In genomic region chr1:25695066-25695990, GRCh38 we compare ENCODE assay signal across 1 cellular context.
TF ChIP-seq lines count a peak whose summit lies in the region.

No MANE protein-coding gene starts in this region.

TF ChIP-seq in K562, 482 proteins besides CTCF, POLR2A, EP300 and RAD21 (continued from another document):
- TF ChIP-seq ZNF318 (IDR thresholded peaks at IDR 0.05; ENCODE audit: borderline replicate concordance in 1 of 2, low read depth in 1 of 2) (no peak), TAF7 (tag; IDR thresholded peaks at IDR 0.05) (no peak), SAFB (IDR thresholded peaks at IDR 0.05; ENCODE audit: borderline replicate concordance, low read depth, low read length) (no peak), RBM22 (IDR thresholded peaks at IDR 0.05; ENCODE audit: low read depth, low read length, poor library complexity, severe bottlenecking) (no peak), LEF1 (IDR thresholded peaks at IDR 0.05) (no peak), PHB2 (IDR thresholded peaks at IDR 0.05; ENCODE audit: low read depth) (no peak), ZNF24 (IDR thresholded peaks at IDR 0.05) (no peak), GTF2A2 (tag; IDR thresholded peaks at IDR 0.05) (no peak), COPS2 (conservative IDR thresholded peaks at IDR 0.05) (no peak), MCM2 (IDR thresholded peaks at IDR 0.05; ENCODE audit: low read depth) (no peak), BRCA1 (IDR thresholded peaks at IDR 0.05) (no peak), BRCA1 (CRISPR knock-in tag; IDR thresholded peaks at IDR 0.05) (no peak), ATF1 (CRISPR knock-in tag; IDR thresholded peaks at IDR 0.05) (no peak), ATF1 (tag; IDR thresholded peaks at IDR 0.05) (peak; percentile 44; the same call in 1 of the 2 replicates), MCM5 (IDR thresholded peaks at IDR 0.05; ENCODE audit: low read depth) (no peak), MGA (IDR thresholded peaks at IDR 0.05) (peak; percentile 66), ZNF408 (CRISPR knock-in tag; IDR thresholded peaks at IDR 0.05; ENCODE audit: low read depth) (no peak), DACH1 (IDR thresholded peaks at IDR 0.05; ENCODE audit: partially characterized antibody) (no peak), ADNP (tag; IDR thresholded peaks at IDR 0.05) (no peak; the same call in 1 of the 2 replicates), SRSF7 (optimal IDR thresholded peaks at IDR 0.05; ENCODE audit: low read depth, low read length) (no peak), STAT5A (IDR thresholded peaks at IDR 0.05; ENCODE audit: borderline replicate concordance, low read length) (no peak), IRF2 (CRISPR knock-in tag; IDR thresholded peaks at IDR 0.05) (no peak)
- TF ChIP-seq, protein P1, sequence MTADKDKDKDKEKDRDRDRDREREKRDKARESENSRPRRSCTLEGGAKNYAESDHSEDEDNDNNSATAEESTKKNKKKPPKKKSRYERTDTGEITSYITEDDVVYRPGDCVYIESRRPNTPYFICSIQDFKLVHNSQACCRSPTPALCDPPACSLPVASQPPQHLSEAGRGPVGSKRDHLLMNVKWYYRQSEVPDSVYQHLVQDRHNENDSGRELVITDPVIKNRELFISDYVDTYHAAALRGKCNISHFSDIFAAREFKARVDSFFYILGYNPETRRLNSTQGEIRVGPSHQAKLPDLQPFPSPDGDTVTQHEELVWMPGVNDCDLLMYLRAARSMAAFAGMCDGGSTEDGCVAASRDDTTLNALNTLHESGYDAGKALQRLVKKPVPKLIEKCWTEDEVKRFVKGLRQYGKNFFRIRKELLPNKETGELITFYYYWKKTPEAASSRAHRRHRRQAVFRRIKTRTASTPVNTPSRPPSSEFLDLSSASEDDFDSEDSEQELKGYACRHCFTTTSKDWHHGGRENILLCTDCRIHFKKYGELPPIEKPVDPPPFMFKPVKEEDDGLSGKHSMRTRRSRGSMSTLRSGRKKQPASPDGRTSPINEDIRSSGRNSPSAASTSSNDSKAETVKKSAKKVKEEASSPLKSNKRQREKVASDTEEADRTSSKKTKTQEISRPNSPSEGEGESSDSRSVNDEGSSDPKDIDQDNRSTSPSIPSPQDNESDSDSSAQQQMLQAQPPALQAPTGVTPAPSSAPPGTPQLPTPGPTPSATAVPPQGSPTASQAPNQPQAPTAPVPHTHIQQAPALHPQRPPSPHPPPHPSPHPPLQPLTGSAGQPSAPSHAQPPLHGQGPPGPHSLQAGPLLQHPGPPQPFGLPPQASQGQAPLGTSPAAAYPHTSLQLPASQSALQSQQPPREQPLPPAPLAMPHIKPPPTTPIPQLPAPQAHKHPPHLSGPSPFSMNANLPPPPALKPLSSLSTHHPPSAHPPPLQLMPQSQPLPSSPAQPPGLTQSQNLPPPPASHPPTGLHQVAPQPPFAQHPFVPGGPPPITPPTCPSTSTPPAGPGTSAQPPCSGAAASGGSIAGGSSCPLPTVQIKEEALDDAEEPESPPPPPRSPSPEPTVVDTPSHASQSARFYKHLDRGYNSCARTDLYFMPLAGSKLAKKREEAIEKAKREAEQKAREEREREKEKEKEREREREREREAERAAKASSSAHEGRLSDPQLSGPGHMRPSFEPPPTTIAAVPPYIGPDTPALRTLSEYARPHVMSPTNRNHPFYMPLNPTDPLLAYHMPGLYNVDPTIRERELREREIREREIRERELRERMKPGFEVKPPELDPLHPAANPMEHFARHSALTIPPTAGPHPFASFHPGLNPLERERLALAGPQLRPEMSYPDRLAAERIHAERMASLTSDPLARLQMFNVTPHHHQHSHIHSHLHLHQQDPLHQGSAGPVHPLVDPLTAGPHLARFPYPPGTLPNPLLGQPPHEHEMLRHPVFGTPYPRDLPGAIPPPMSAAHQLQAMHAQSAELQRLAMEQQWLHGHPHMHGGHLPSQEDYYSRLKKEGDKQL (CRISPR knock-in tag; IDR thresholded peaks at IDR 0.05; ENCODE audit: borderline replicate concordance): no peak
- TF ChIP-seq, protein P2, sequence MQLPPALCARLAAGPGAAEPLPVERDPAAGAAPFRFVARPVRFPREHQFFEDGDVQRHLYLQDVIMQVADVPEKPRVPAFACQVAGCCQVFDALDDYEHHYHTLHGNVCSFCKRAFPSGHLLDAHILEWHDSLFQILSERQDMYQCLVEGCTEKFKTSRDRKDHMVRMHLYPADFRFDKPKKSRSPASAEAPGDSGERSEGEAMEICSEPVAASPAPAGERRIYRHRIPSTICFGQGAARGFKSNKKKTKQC (CRISPR knock-in tag; IDR thresholded peaks at IDR 0.05): no peak
- TF ChIP-seq, protein P3, sequence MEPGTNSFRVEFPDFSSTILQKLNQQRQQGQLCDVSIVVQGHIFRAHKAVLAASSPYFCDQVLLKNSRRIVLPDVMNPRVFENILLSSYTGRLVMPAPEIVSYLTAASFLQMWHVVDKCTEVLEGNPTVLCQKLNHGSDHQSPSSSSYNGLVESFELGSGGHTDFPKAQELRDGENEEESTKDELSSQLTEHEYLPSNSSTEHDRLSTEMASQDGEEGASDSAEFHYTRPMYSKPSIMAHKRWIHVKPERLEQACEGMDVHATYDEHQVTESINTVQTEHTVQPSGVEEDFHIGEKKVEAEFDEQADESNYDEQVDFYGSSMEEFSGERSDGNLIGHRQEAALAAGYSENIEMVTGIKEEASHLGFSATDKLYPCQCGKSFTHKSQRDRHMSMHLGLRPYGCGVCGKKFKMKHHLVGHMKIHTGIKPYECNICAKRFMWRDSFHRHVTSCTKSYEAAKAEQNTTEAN (CRISPR knock-in tag; IDR thresholded peaks at IDR 0.05): no peak
